In genomic region chr7:149195180-149196150, GRCh38 we compare ENCODE assay signal across 8 cellular contexts. TPM values are rescaled to one million over a fixed set of nuclear protein-coding genes. Genes with fewer than 3 reads are reported as not detected.
DNase-seq lines count a peak whose midpoint lies in the region; ATAC-seq and TF ChIP-seq lines count a peak whose summit lies in the region.

Gene ZNF282 (plus strand): TSS chr7:149195546. CDS start chr7:149195590, 44 bp downstream.

- peaks cover 7% of the 10 kb centered on the region for H3K27me3 Mint-ChIP-seq in mesothelial cell of epicardium (ENCODE audit: low read depth)

- no peak for TF ChIP-seq CTCF in mesothelial cell of epicardium (IDR thresholded peaks at IDR 0.05; ENCODE audit: unreplicated experiment)

- H3K4me1 Mint-ChIP-seq in mesothelial cell of epicardium: peaks cover 20% of the 10 kb centered on the region

- H3K36me3 Mint-ChIP-seq in mesothelial cell of epicardium: peaks cover 21% of the 10 kb centered on the region

- DNase-seq in COR-L47 (lab: John Stamatoyannopoulos, UW) (peak; percentile 94), HS-27A (ENCODE audit: low read depth) (peak; percentile 52), NOMO-1 treated with DMSO at 0.1 percent for 48 hours (lab: John Stamatoyannopoulos, UW; ENCODE audit: unreplicated experiment) (peak; percentile 48), mesothelial cell of epicardium (ENCODE audit: low spot score in 2 of 2, unreplicated experiment in 2 of 2) (peak; percentile 72 to 85)
- peak; percentile 18 for DNase-seq in activated CD8-positive, alpha-beta memory T cell treated with anti-CD3 and anti-CD28 coated beads, Interleukin-2, amount 50 U/mL, for 1 hour (ENCODE audit: extremely low read depth)
- DNase-seq in stimulated activated CD8-positive, alpha-beta memory T cell treated with anti-CD3 and anti-CD28 coated beads, Interleukin-15, amount 100 ng/mL, for 48 hours (ENCODE audit: low read depth in 2 of 2): peak; percentile 77 to 79

- in situ Hi-C loops in endometrial microvascular endothelial cells (cut with HindIII; ENCODE audit: inconsistent ontology term, low pct_unique_long_range_greater_than_20kb, low sequenced_read_pairs): no loop called here

- peaks cover 9% of the 10 kb centered on the region for H3K9me3 Mint-ChIP-seq in mesothelial cell of epicardium

- ATAC-seq in GM19467 (IDR thresholded peaks at IDR 0.05; ENCODE audit: unreplicated experiment): peak; percentile 89

- H3K27ac Mint-ChIP-seq in mesothelial cell of epicardium: peak within 1 kb of the TSS; percentile 93

- H3K4me3 Mint-ChIP-seq in mesothelial cell of epicardium: peak within 1 kb of the TSS; percentile 87

RNA-seq across cellular contexts. Expression of gene ZNF282, which starts in this region (rescaled TPM):
- total RNA-seq in endometrial microvascular endothelial cells (ENCODE audit: inconsistent ontology term) (23.7 TPM), mesothelial cell of epicardium (40.4 to 47.0 TPM (median 42.6 TPM) in 3 replicates)

Comparison
In these comparisons a context has a peak if more than half of its experiments do, and no peak if none do; other contexts are left out.
1. Peak in every context shown above with its lines: DNase-seq and ATAC-seq.
2. DNase-seq: peak in every context shown above with its lines; median percentile 94 in COR-L47; 78 in mesothelial cell of epicardium; 78 in stimulated activated CD8-positive, alpha-beta memory T cell treated with anti-CD3 and anti-CD28 coated beads, Interleukin-15, amount 100 ng/mL, for 48 hours; 52 in HS-27A; 48 in NOMO-1 treated with DMSO at 0.1 percent for 48 hours; 18 in activated CD8-positive, alpha-beta memory T cell treated with anti-CD3 and anti-CD28 coated beads, Interleukin-2, amount 50 U/mL, for 1 hour.